In the genomic region with DNA sequence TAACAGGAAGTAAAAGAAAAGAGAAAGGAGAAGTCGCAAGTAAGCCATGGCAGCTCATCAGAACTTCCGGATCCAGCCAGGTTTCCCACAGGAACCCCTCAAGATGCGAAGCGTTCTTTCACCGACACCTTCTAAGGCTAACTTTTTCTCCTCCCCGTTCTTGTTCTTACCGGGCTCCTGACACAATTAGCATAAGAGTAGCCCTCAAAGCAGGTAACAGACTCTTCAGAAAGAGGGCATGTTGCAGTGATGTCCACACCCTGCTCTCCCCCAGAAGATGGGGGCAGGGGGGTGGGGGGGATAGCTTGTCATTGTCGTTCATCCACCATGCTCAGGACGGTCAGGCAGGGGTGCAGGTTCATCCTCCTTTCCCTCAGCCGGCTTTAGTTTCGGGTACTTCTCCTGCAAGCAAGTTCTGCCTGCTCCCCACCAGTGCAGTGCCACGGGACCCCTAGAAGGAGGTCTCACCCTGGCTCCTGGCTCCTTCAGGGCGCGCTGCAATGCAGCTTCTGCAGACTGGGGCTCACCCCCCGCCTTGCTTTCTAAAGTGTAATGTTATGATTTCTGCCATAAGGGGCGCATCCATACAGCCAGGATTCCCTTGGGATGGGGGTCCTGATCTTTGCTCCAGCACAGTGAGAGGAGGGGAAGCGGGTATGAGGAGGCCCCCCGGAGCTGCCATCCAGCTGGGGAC, we compare ENCODE assay signal across 20 cellular contexts. TPM values are rescaled to one million over a fixed set of nuclear protein-coding genes. Genes with fewer than 3 reads are reported as not detected.
DNase-seq lines count a peak whose midpoint lies in the region; ATAC-seq, FAIRE-seq and TF ChIP-seq lines count a peak whose summit lies in the region.
"Had no signal": no experiment of that assay in that cellular context is flagged by ENCODE, and none has a peak within 500 bp of the region (broad histone marks: within the 10 kb centered on the region; RNA-seq: fewer than 3 reads in every experiment).

No MANE protein-coding gene starts in this region.

- peak overlapping the region; percentile 91 for H2BK20ac ChIP-seq in H1 (ENCODE audit: low read length)

- H2AFZ ChIP-seq in H1 (ENCODE audit: low read length) (no peak overlapping the region), neural cell (ENCODE audit: low read depth, low read length) (no peak overlapping the region)

- DNase-seq in H7, result peak; percentile 67
- peak; percentile 45 to 51 for DNase-seq in NOMO-1 (lab: John Stamatoyannopoulos, UW; ENCODE audit: unreplicated experiment in 2 of 2)
- peak in 1 of 2 experiments; percentile 60 for DNase-seq in H1 (ENCODE audit: low read depth in 1 of 2, low spot score in 2 of 2)
- DNase-seq in activated CD4-positive, alpha-beta memory T cell treated with anti-CD3 and anti-CD28 coated beads, Interleukin-2, amount 10 ng/mL, durations not matched to agents 7 days and 5 days, result no peak
- DNase-seq in substantia nigra (lab: John Stamatoyannopoulos, UW), result no peak
- DNase-seq: AML-193; CD4-positive, alpha-beta memory T cell; DND-41; NCI-H1105; NCI-H187; NCI-H446; NCI-H82; RPMI8226 had no signal

- 12% methylated on average over 14 of the region's 18 CpGs; no CpG with 5 or more reads in 1 of the 2 experiments for WGBS in H1 (ENCODE audit: extremely low coverage in 1 of 2, insufficient coverage in 1 of 2, insufficient read length in 1 of 2, insufficient replicate concordance in 2 of 2, low coverage in 1 of 2, low lambda C conversion rate in 2 of 2, missing lambda C conversion rate in 1 of 2), 2 experiments

- H3K27me3 Mint-ChIP-seq in activated CD4-positive, alpha-beta memory T cell treated with anti-CD3 and anti-CD28 coated beads, Interleukin-2, amount 10 ng/mL, durations not matched to agents 7 days and 5 days, result peaks cover 37% of the 10 kb centered on the region

- no peak overlapping the region; the same call in 1 of the 2 replicates for H4K8ac ChIP-seq in H1 (ENCODE audit: extremely low read depth, insufficient read depth, low read length)

- H3K23me2 ChIP-seq in H1 (ENCODE audit: low read depth, low read length), result peaks cover 9% of the 10 kb centered on the region

- H3K36me3 ChIP-seq in H7 (replicated peaks; ENCODE audit: control insufficient read depth, insufficient read depth, low read length) (no peaks in the 10 kb centered on the region), H1 (ENCODE audit: control insufficient read depth in 2 of 4, insufficient read depth in 4 of 4, low read length in 3 of 4) (no peaks in the 10 kb centered on the region), neural cell (ENCODE audit: insufficient read depth, low read length) (no peaks in the 10 kb centered on the region)
- H3K36me3 ChIP-seq: HAP-1 had no signal

- peak; percentile 55 for FAIRE-seq in H1 (lab: Jason Lieb, UNC)
- FAIRE-seq: D721Med, K562 had no signal

- H3K4me3 Mint-ChIP-seq in activated CD4-positive, alpha-beta memory T cell treated with anti-CD3 and anti-CD28 coated beads, Interleukin-2, amount 10 ng/mL, durations not matched to agents 7 days and 5 days, result no peak overlapping the region
- H3K4me3 Mint-ChIP-seq: CD4-positive, alpha-beta memory T cell had no signal

- no peak overlapping the region for H4K91ac ChIP-seq in H1 (replicated peaks; ENCODE audit: insufficient read length, low read length)

- H2BK120ac ChIP-seq in H1 (replicated peaks; ENCODE audit: low read depth, low read length), result no peak overlapping the region

- no peaks in the 10 kb centered on the region for H3F3A ChIP-seq in neural cell (ENCODE audit: insufficient read depth, low read length, poor library complexity, severe bottlenecking)

- H3K4me2 ChIP-seq in H1 (ENCODE audit: insufficient read depth in 1 of 2, low read depth in 2 of 2, low read length in 2 of 2), result peak overlapping the region; percentile 94 to 99
- H3K4me2 ChIP-seq in neural cell (ENCODE audit: low read length), result no peak overlapping the region

- H2BK5ac ChIP-seq in H1 (ENCODE audit: low read depth, low read length), result peak overlapping the region; percentile 92; the same call in 1 of the 2 replicates

- H3K9me3 ChIP-seq in H1 (ENCODE audit: insufficient read depth in 2 of 2, low read depth in 1 of 2, low read length in 1 of 2) (no peaks in the 10 kb centered on the region), neural cell (ENCODE audit: low read length) (no peaks in the 10 kb centered on the region)
- H3K9me3 ChIP-seq: HAP-1 had no signal

- no peak overlapping the region for H3K56ac ChIP-seq in H1 (replicated peaks; ENCODE audit: insufficient read length, low read depth, low read length)

- H2AK5ac ChIP-seq in H1 (ENCODE audit: low read depth, low read length), result no peak overlapping the region

- peak overlapping the region; percentile 95 for H3K18ac ChIP-seq in H1 (ENCODE audit: extremely low read depth, low read length)

- H3K79me1 ChIP-seq in H1 (ENCODE audit: low read depth, low read length), result no peaks in the 10 kb centered on the region; the same call in 1 of the 2 replicates

- H3K9ac ChIP-seq in H1 (replicated peaks in 1 of 4; ENCODE audit: extremely low read depth in 1 of 4, low read depth in 3 of 4, low read length in 3 of 4) (no peak overlapping the region), neural cell (ENCODE audit: low read length) (no peak overlapping the region)

- TF ChIP-seq CTCF in H1 (IDR thresholded peaks at IDR 0.05; ENCODE audit: control extremely low read depth in 1 of 3, insufficient read depth in 1 of 3, low read depth in 1 of 3, low read length in 3 of 3) (no peak), neural cell (IDR thresholded peaks at IDR 0.05; ENCODE audit: poor library complexity, severe bottlenecking) (no peak)

- H3K4me3 ChIP-seq in H7 (ENCODE audit: insufficient read depth, low read depth, low read length), result peak overlapping the region; percentile 20
- peak overlapping the region in 3 of 4 experiments; percentile 35 to 72 (median 40); a peak in 6 of 8 replicates for H3K4me3 ChIP-seq in H1 (ENCODE audit: extremely low read depth in 1 of 4, insufficient read depth in 2 of 4, low read depth in 3 of 4, low read length in 4 of 4)
- H3K4me3 ChIP-seq in neural cell (ENCODE audit: low read length), result peak overlapping the region; percentile 72
- H3K4me3 ChIP-seq: HAP-1, K562 had no signal

- peak overlapping the region; percentile 76; the same call in 1 of the 2 replicates for H2BK12ac ChIP-seq in H1 (ENCODE audit: low read depth, low read length)

- no peak overlapping the region; the same call in 1 of the 2 replicates for H2BK15ac ChIP-seq in H1 (ENCODE audit: low read length)

- no peak overlapping the region for H4K5ac ChIP-seq in H1 (ENCODE audit: insufficient read length, low read depth, low read length)

- no peaks in the 10 kb centered on the region for H3K4me1 Mint-ChIP-seq in activated CD4-positive, alpha-beta memory T cell treated with anti-CD3 and anti-CD28 coated beads, Interleukin-2, amount 10 ng/mL, durations not matched to agents 7 days and 5 days
- H3K4me1 Mint-ChIP-seq: CD4-positive, alpha-beta memory T cell had no signal

- CTCF ChIA-PET in H1 (lab: Charles Lee; ENCODE audit: partially characterized antibody), result interaction anchor here (0.6 to 3.4 kb wide), 22 partner anchors 10 to 451 kb away, joined by 3 to 29 read pairs (median 4); no protein-coding TSS in a partner anchor
- CTCF ChIA-PET in activated CD4-positive, alpha-beta memory T cell treated with anti-CD3 and anti-CD28 coated beads, Interleukin-2, amount 10 ng/mL, durations not matched to agents 7 days and 5 days (lab: Charles Lee), result no interaction called here

- no peak overlapping the region for H3K14ac ChIP-seq in H1 (ENCODE audit: insufficient read length)

- no peak overlapping the region for H3K27ac Mint-ChIP-seq in activated CD4-positive, alpha-beta memory T cell treated with anti-CD3 and anti-CD28 coated beads, Interleukin-2, amount 10 ng/mL, durations not matched to agents 7 days and 5 days
- H3K27ac Mint-ChIP-seq: CD4-positive, alpha-beta memory T cell had no signal

- H3K9me3 Mint-ChIP-seq in activated CD4-positive, alpha-beta memory T cell treated with anti-CD3 and anti-CD28 coated beads, Interleukin-2, amount 10 ng/mL, durations not matched to agents 7 days and 5 days, result no peaks in the 10 kb centered on the region

- H3K9me2 ChIP-seq in neural cell (ENCODE audit: insufficient read depth, low read length), result no peaks in the 10 kb centered on the region

- POLR2A ChIA-PET in H1 (lab: Charles Lee; ENCODE audit: partially characterized antibody), result interaction anchor here (0.6 to 2.2 kb wide), 11 partner anchors 11 to 917 kb away, joined by 3 to 5 read pairs (median 3); no protein-coding TSS in a partner anchor
- POLR2A ChIA-PET in activated CD4-positive, alpha-beta memory T cell treated with anti-CD3 and anti-CD28 coated beads, Interleukin-2, amount 10 ng/mL, durations not matched to agents 7 days and 5 days (lab: Charles Lee), result no interaction called here

- no peaks in the 10 kb centered on the region for H3K36me3 Mint-ChIP-seq in activated CD4-positive, alpha-beta memory T cell treated with anti-CD3 and anti-CD28 coated beads, Interleukin-2, amount 10 ng/mL, durations not matched to agents 7 days and 5 days (ENCODE audit: low read depth)
- H3K36me3 Mint-ChIP-seq: CD4-positive, alpha-beta memory T cell had no signal

- peak overlapping the region; percentile 1 for H3K4ac ChIP-seq in H1 (replicated peaks; ENCODE audit: insufficient read length, low read depth, low read length)

- H4K20me1 ChIP-seq in H1 (replicated peaks in 1 of 2; ENCODE audit: control insufficient read depth in 1 of 2, insufficient read depth in 2 of 2, low read length in 2 of 2) (no peaks in the 10 kb centered on the region), neural cell (ENCODE audit: insufficient read depth) (no peaks in the 10 kb centered on the region)

- no peak for TF ChIP-seq POLR2A in H1 (IDR thresholded peaks at IDR 0.05; ENCODE audit: control extremely low read depth in 1 of 2, low read depth in 2 of 2, low read length in 2 of 2)

- no peak overlapping the region; the same call in 1 of the 2 replicates for H3K27ac ChIP-seq in H1 (ENCODE audit: low read depth, low read length)
- no peak overlapping the region for H3K27ac ChIP-seq in neural cell (ENCODE audit: low read length)
- H3K27ac ChIP-seq in substantia nigra (ENCODE audit: low read depth, low read length, poor library complexity, severe bottlenecking), result no peak overlapping the region

- 0 out of 4 replicates have a peak, but pooled peaks cover 0 to 3% of the 10 kb centered on the region in 2 experiments for H3K79me2 ChIP-seq in H1 (ENCODE audit: control insufficient read depth in 1 of 2, insufficient read depth in 2 of 2, low read length in 2 of 2)
- no peaks in the 10 kb centered on the region for H3K79me2 ChIP-seq in neural cell (replicated peaks; ENCODE audit: insufficient read depth, low read length)

- no peak overlapping the region for H3K23ac ChIP-seq in H1 (ENCODE audit: insufficient read length)

- peaks cover 10% of the 10 kb centered on the region for H3K27me3 ChIP-seq in H7 (ENCODE audit: control insufficient read depth, insufficient read depth, low read length)
- peaks cover 0 to 19% (median 14%) of the 10 kb centered on the region in 4 experiments; a peak in 4 of 7 replicates for H3K27me3 ChIP-seq in H1 (replicated peaks in 1 of 4; ENCODE audit: control insufficient read depth in 3 of 4, extremely low read depth in 1 of 4, insufficient read depth in 3 of 4, low read length in 3 of 4)
- H3K27me3 ChIP-seq in neural cell (ENCODE audit: insufficient read depth, low read depth, low read length), result peaks cover 20% of the 10 kb centered on the region

- TF ChIP-seq EP300 in H1 (IDR thresholded peaks at IDR 0.05; ENCODE audit: borderline replicate concordance in 1 of 2, low read depth in 2 of 2, low read length in 2 of 2) (no peak), neural cell (conservative IDR thresholded peaks at IDR 0.05; ENCODE audit: poor library complexity, severe bottlenecking) (no peak)

- peaks cover 12 to 38% (median 20%) of the 10 kb centered on the region in 4 experiments for H3K4me1 ChIP-seq in H1 (replicated peaks in 1 of 4; ENCODE audit: control insufficient read depth in 3 of 4, insufficient read depth in 4 of 4, low read length in 3 of 4)
- H3K4me1 ChIP-seq: HAP-1 had no signal

- no peak; a peak in 1 of 4 replicates for TF ChIP-seq RAD21 in H1 (IDR thresholded peaks at IDR 0.05 in 1 of 2, conservative IDR thresholded peaks at IDR 0.05 in 1 of 2; ENCODE audit: low read depth in 2 of 2, low read length in 2 of 2)
- no peak for TF ChIP-seq RAD21 in neural cell (conservative IDR thresholded peaks at IDR 0.05)

- ATAC-seq in HG02981 (IDR thresholded peaks at IDR 0.05; ENCODE audit: unreplicated experiment) (no peak), GM19467 (IDR thresholded peaks at IDR 0.05; ENCODE audit: unreplicated experiment) (no peak)
- ATAC-seq: K562 had no signal

RNA-seq across cellular contexts. Expression of a gene that starts 2.3 kb away (rescaled TPM):
- total RNA-seq in H7 (2014; rRNA removed; shearing (Covaris generic)), result 0.21 and 0.26 TPM in 2 replicates
- 2.1 and 2.3 TPM in 2 replicates for total RNA-seq in H1 (2021; fragmentation: NEBNext Ultra II Directional; extraction: Animal tissue kit (Norgen Biotek cat#: 25700))
- 3.1 and 7.3 TPM in 2 replicates for polyA plus RNA-seq in H1 (2011; rRNA removed)
- 1.9 TPM for polyA plus RNA-seq in H1 (2011; cell fraction: cytosol; rRNA removed)
- 5.7 TPM for polyA plus RNA-seq in H1 (2011; cell fraction: nucleus; rRNA removed)
- 0.60 to 1.3 TPM (median 0.80 TPM) in 4 replicates for polyA plus RNA-seq in H1 (2012, experiment 1 of 2)
- 0.28 TPM for polyA plus RNA-seq in H1 (2012, experiment 2 of 2)
- 1.1 TPM for polyA plus RNA-seq in H1 (2013, experiment 1 of 2)
- polyA plus RNA-seq in H1 (2013, experiment 2 of 2), result 1.1 TPM
- 7.1 and 13.5 TPM in 2 replicates for polyA minus RNA-seq in H1 (2011; rRNA and poly(A)+ RNA removed)
- polyA minus RNA-seq in H1 (2011; cell fraction: cytosol; rRNA and poly(A)+ RNA removed), result 5.0 TPM
- 15.1 TPM for polyA minus RNA-seq in H1 (2011; cell fraction: nucleus; rRNA and poly(A)+ RNA removed)
- 10.0 and 11.6 TPM in 2 replicates for polyA plus RNA-seq in neural cell
- 27.6 and 45.5 TPM in 2 replicates for polyA minus RNA-seq in neural cell
- total RNA-seq in activated CD4-positive, alpha-beta memory T cell treated with anti-CD3 and anti-CD28 coated beads, Interleukin-2, amount 10 ng/mL, durations not matched to agents 7 days and 5 days, result not detected
- total RNA-seq: CD4-positive, alpha-beta memory T cell; K562; OCI-LY7 had no signal
- polyA plus RNA-seq: CD4-positive, alpha-beta memory T cell; K562 had no signal

Comparison
In these comparisons a context has a peak if more than half of its experiments do, and no peak if none do; other contexts are left out.
1. DNase-seq: peak in H7 (single experiment) and NOMO-1 (2 of 2); none in activated CD4-positive, alpha-beta memory T cell treated with anti-CD3 and anti-CD28 coated beads, Interleukin-2, amount 10 ng/mL, durations not matched to agents 7 days and 5 days (single experiment) and substantia nigra (0 of 49).
2. H3K4me3 ChIP-seq: peak in every context shown above with its lines; median percentile 72 in neural cell; 40 in H1; 20 in H7.